ENCODE assay signal across 30 cellular contexts in the genomic region with DNA sequence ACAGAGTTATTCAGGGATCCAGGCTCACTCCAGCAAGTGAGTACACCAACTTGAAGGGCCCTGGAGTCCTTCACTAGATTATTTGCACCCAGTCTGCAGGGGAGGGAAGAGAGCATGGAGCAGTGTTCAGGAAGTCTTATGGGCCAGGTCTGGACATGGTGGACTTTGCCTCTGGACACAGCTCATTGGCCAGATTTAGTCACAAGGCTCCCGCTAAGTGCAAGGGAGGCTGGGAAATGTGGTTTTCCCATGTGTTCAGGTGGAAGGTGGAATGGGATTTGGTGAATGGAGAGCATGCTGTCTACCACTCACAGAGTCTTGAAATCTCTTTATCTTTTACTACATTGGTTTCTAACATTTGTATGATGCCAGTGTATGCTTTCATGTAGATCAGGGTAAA.
"Had no signal": no experiment of that assay in that cellular context is flagged by ENCODE, and none has a peak within 500 bp of the region (broad histone marks: within the 10 kb centered on the region; RNA-seq: fewer than 3 reads in every experiment).

No MANE protein-coding gene starts in this region.

- H3K9me3 ChIP-seq: left lung, lower lobe of right lung, neutrophil, sigmoid colon, uterus had no signal

- H3K36me3 Mint-ChIP-seq: natural killer cell; neural progenitor cell; stimulated activated memory B cell treated with anti-CD40 and anti-IgM and Interleukin-4, amounts not matched to agents 10 μg/mL and 1 μg/mL and 100 μg/mL, for 72 hours had no signal

- H2AFZ ChIP-seq: hepatocyte, neural progenitor cell, parathyroid adenoma had no signal

- H3K9ac ChIP-seq: neural progenitor cell, parathyroid adenoma had no signal

- H3K36me3 ChIP-seq: heart right ventricle, left lung, lower lobe of right lung, neural progenitor cell, neutrophil, sigmoid colon, tibial nerve, uterus had no signal

- H3K27ac Mint-ChIP-seq: natural killer cell; nephron progenitor cell; neural progenitor cell; progenitor cell of endocrine pancreas; stimulated activated memory B cell treated with anti-CD40 and anti-IgM and Interleukin-4, amounts not matched to agents 10 μg/mL and 1 μg/mL and 100 μg/mL, for 72 hours; stimulated activated naive CD8-positive, alpha-beta T cell treated with anti-CD3 and anti-CD28 coated beads, Interleukin-15, amount 100 ng/mL, for 72 hours; type B pancreatic cell had no signal

- H3K4me1 ChIP-seq: left lung, lower lobe of right lung, neural progenitor cell, parathyroid adenoma, sigmoid colon, tibial nerve, uterus had no signal

- H3K27ac ChIP-seq: heart right ventricle, hepatocyte, left lung, lower lobe of right lung, neural progenitor cell, neutrophil, parathyroid adenoma, sigmoid colon, tibial nerve, uterus had no signal

- H3K4me3 Mint-ChIP-seq: natural killer cell; nephron progenitor cell; neural progenitor cell; stimulated activated memory B cell treated with anti-CD40 and anti-IgM and Interleukin-4, amounts not matched to agents 10 μg/mL and 1 μg/mL and 100 μg/mL, for 72 hours; stimulated activated naive CD8-positive, alpha-beta T cell treated with anti-CD3 and anti-CD28 coated beads, Interleukin-15, amount 100 ng/mL, for 72 hours; type B pancreatic cell had no signal

- DNase-seq: heart right ventricle; kidney glomerular epithelial cell; left cardiac atrium; left lung; lower lobe of right lung; mammary epithelial cell; mesenchymal stem cell; natural killer cell; nephron progenitor cell; occipital lobe; right cardiac atrium; sigmoid colon; stimulated activated CD4-positive, alpha-beta T cell treated with anti-CD3 and anti-CD28 coated beads, Interleukin-1b, Interleukin-23, amount 100 ng/mL, for 48 hours; stimulated activated CD4-positive, alpha-beta T cell treated with anti-CD3 and anti-CD28 coated beads, Interleukin-2, amount 100 ng/mL, for 48 hours; stimulated activated CD4-positive, alpha-beta T cell treated with anti-CD3 and anti-CD28 coated beads, Interleukin-4, amount 100 ng/mL, for 4 hours; stimulated activated CD8-positive, alpha-beta memory T cell treated with anti-CD3 and anti-CD28 coated beads, Interleukin-4, amount 100 ng/mL, for 48 hours; stimulated activated naive CD4-positive, alpha-beta T cell treated with Interleukin-2 at 50 U/mL for 16 hours; stimulated activated naive CD8-positive, alpha-beta T cell treated with anti-CD3 and anti-CD28 coated beads, Interleukin-15, amount 100 ng/mL, for 72 hours; substantia nigra; uterus had no signal

- ATAC-seq: heart right ventricle; left cardiac atrium; left lung; lower lobe of right lung; natural killer cell; right cardiac atrium; stimulated activated memory B cell treated with anti-CD40 and anti-IgM and Interleukin-4, amounts not matched to agents 10 μg/mL and 1 μg/mL and 100 μg/mL, for 72 hours; stimulated activated naive CD8-positive, alpha-beta T cell treated with anti-CD3 and anti-CD28 coated beads, Interleukin-15, amount 100 ng/mL, for 72 hours had no signal

- H3K4me3 ChIP-seq: heart right ventricle, hepatocyte, left lung, lower lobe of right lung, neural progenitor cell, sigmoid colon, smooth muscle cell, tibial nerve, uterus had no signal

- H3K27me3 Mint-ChIP-seq: stimulated activated naive CD8-positive, alpha-beta T cell treated with anti-CD3 and anti-CD28 coated beads, Interleukin-15, amount 100 ng/mL, for 72 hours had no signal

- H3K27me3 ChIP-seq: heart right ventricle, hepatocyte, left lung, neural progenitor cell, neutrophil, sigmoid colon, tibial nerve, uterus had no signal

- H3K4me1 Mint-ChIP-seq: natural killer cell; nephron progenitor cell; neural progenitor cell; stimulated activated memory B cell treated with anti-CD40 and anti-IgM and Interleukin-4, amounts not matched to agents 10 μg/mL and 1 μg/mL and 100 μg/mL, for 72 hours; stimulated activated naive CD8-positive, alpha-beta T cell treated with anti-CD3 and anti-CD28 coated beads, Interleukin-15, amount 100 ng/mL, for 72 hours had no signal

- FAIRE-seq: keratinocyte had no signal

- H3K4me2 ChIP-seq: hepatocyte, neural progenitor cell, smooth muscle cell had no signal

- H3K79me2 ChIP-seq: hepatocyte, parathyroid adenoma had no signal
